21 cellular contexts compared by ENCODE assay signal in the genomic region with DNA sequence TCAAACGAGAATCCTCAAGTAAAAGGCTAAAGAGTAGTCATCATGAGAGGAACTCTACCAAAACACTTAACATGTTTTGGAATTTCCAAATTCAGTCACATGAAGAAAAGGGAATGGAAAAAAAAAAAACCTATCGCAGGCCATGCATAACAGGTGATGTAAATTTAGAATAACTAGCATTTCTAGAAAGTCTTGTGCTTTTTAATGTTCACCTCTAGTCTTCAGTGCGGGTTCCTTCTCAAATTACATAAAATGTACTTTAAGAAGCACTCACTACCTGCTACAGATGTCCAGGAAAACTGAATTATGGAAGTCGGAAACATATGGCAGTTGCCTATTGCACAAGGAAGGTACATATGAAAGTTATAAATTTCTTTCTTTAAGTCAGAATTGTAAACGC. TPM values are rescaled to one million over a fixed set of nuclear protein-coding genes. Genes with fewer than 3 reads are reported as not detected.
"Had no signal": no experiment of that assay in that cellular context is flagged by ENCODE, and none has a peak within 500 bp of the region (broad histone marks: within the 10 kb centered on the region; RNA-seq: fewer than 3 reads in every experiment).

No MANE protein-coding gene starts in this region.

- H3K36me3 ChIP-seq: neural progenitor cell, sigmoid colon, stomach, thyroid gland, upper lobe of left lung had no signal

- H3K4me3 ChIP-seq: lung, mucosa of descending colon, neural progenitor cell, sigmoid colon, stomach, thyroid gland, upper lobe of left lung had no signal

- H2AFZ ChIP-seq: neural progenitor cell, parathyroid adenoma had no signal

- H3K4me1 ChIP-seq: parathyroid adenoma had no signal

- H3K9me3 ChIP-seq: mucosa of descending colon, sigmoid colon, thyroid gland had no signal

- DNase-seq: cerebellar nuclear complex; effector memory CD4-positive, alpha-beta T cell; hypothalamus; immature natural killer cell; islet precursor cell; kidney glomerular epithelial cell; left colon; mucosa of descending colon; naive B cell; sigmoid colon; stimulated activated CD4-positive, alpha-beta T cell treated with anti-CD3 and anti-CD28 coated beads, Interleukin-2, amount 100 ng/mL, for 24 hours; stimulated activated CD4-positive, alpha-beta T cell treated with anti-CD3 and anti-CD28 coated beads, Interleukin-4, amount 100 ng/mL, for 24 hours; stimulated activated naive CD4-positive, alpha-beta T cell treated with Interleukin-2 at 50 U/mL for 16 hours; stomach; thyroid gland; upper lobe of left lung had no signal

- H3K27ac ChIP-seq: neural progenitor cell, parathyroid adenoma, sigmoid colon, stomach, thyroid gland, upper lobe of left lung had no signal

- ATAC-seq: left colon; mucosa of descending colon; natural killer cell treated with Interleukin-12 subunit alpha and Interleukin-12 subunit beta and Interleukin-15 and Interleukin-18, amount 100 ng/mL, for 72 hours; stimulated activated effector memory CD8-positive, alpha-beta T cell treated with anti-CD3 and anti-CD28 coated beads, Interleukin-12 subunit alpha, Interleukin-12 subunit beta, amount 100 ng/mL, for 72 hours had no signal

- H3K4me2 ChIP-seq: neural progenitor cell had no signal

- H3K9ac ChIP-seq: neural progenitor cell, parathyroid adenoma had no signal

RNA-seq across cellular contexts. Expression of gene TBX18, which starts 6.1 kb away (rescaled TPM):
- polyA plus RNA-seq: immature natural killer cell had no signal
